In the genomic region with DNA sequence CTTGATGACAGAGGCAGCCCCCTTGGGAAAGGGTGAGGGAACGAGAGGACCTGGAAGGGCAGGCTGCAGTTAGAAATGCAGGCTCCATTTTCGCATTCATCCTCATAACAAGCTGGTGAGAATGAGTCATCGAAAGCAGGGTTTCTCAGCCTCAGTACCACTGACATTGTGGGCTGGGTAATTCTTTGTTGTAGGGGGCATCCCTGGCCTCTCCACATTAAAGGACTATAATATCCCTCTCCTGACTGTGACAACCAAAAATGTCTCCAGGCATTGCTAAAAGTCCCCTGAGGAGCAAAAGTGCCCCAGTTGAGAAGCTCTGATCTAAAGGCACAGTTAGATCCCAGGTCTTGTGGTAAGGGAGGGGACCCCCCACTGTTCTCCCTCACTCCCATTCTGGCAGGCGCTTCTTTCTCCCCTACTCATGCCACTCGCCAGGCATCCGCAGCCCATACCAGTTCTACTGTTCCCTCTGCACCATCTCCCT, we compare ENCODE assay signal across 11 cellular contexts. TPM values are rescaled to one million over a fixed set of nuclear protein-coding genes. Genes with fewer than 3 reads are reported as not detected.
DNase-seq lines count a peak whose midpoint lies in the region; ATAC-seq and TF ChIP-seq lines count a peak whose summit lies in the region.
"Had no signal": no experiment of that assay in that cellular context is flagged by ENCODE, and none has a peak within 500 bp of the region (broad histone marks: within the 10 kb centered on the region; RNA-seq: fewer than 3 reads in every experiment).

No MANE protein-coding gene starts in this region.

- peaks cover 3% of the 10 kb centered on the region for H3K27me3 Mint-ChIP-seq in nephron progenitor cell (ENCODE audit: low read depth, poor library complexity)

- peak; percentile 32 for DNase-seq in NCI-H2107 treated with DMSO at 0.1 percent for 48 hours (lab: John Stamatoyannopoulos, UW; ENCODE audit: unreplicated experiment)
- no peak for DNase-seq in NCI-H2107 (lab: John Stamatoyannopoulos, UW)
- peak; percentile 14 for DNase-seq in M059J (ENCODE audit: low read depth)
- no peak for DNase-seq in nephron progenitor cell
- no peak for DNase-seq in OCI-LY7 (ENCODE audit: low spot score)
- DNase-seq in NCI-H446 treated with DMSO at 0.1 percent for 48 hours (lab: John Stamatoyannopoulos, UW): no peak

- no peaks in the 10 kb centered on the region for H3K36me3 Mint-ChIP-seq in nephron progenitor cell (ENCODE audit: low read depth)

- ATAC-seq in GM18907 (IDR thresholded peaks at IDR 0.05; ENCODE audit: unreplicated experiment) (peak; percentile 49), HG02884 (IDR thresholded peaks at IDR 0.05; ENCODE audit: unreplicated experiment) (no peak)
- ATAC-seq: sciatic nerve had no signal

- H2AFZ ChIP-seq in OCI-LY7 (ENCODE audit: low read length): no peak overlapping the region

- H3K4me1 ChIP-seq in OCI-LY7 (ENCODE audit: insufficient read depth, low read length, poor library complexity, severe bottlenecking): peaks cover 20% of the 10 kb centered on the region

- intact Hi-C loops in OCI-LY7 (cut with micrococcal nuclease; ENCODE audit: unreplicated experiment): no loop called here

- no peaks in the 10 kb centered on the region for H3K9me2 ChIP-seq in OCI-LY7 (ENCODE audit: insufficient read depth, low read length)

- no peak overlapping the region for H3K4me2 ChIP-seq in OCI-LY7 (ENCODE audit: low read length)

- peaks cover 25% of the 10 kb centered on the region; the same call in 1 of the 2 replicates for H3K79me2 ChIP-seq in OCI-LY7 (ENCODE audit: insufficient read depth, low read depth, low read length)

- peak overlapping the region; percentile 10 for H3K27ac Mint-ChIP-seq in nephron progenitor cell

- no peak overlapping the region for H3K4me3 Mint-ChIP-seq in nephron progenitor cell

- POLR2A ChIA-PET in OCI-LY7 (lab: Charles Lee): interaction anchor here (0.8 kb wide), 1 partner anchor 13 kb away, joined by 5 read pairs; no protein-coding TSS in a partner anchor

- H3K27ac ChIP-seq in OCI-LY7 (ENCODE audit: low read depth, low read length, poor library complexity, severe bottlenecking): no peak overlapping the region
- H3K27ac ChIP-seq: RWPE1, VCaP had no signal

- no peaks in the 10 kb centered on the region for H3K9me3 ChIP-seq in OCI-LY7 (ENCODE audit: low read length)

- peaks cover 61% of the 10 kb centered on the region for H3K4me1 Mint-ChIP-seq in nephron progenitor cell

- BruUV-seq in OCI-LY7 (replicated peaks; lab: Mats Ljungman, UMichigan): no TSS peak

- TF ChIP-seq CTCF in nephron progenitor cell (IDR thresholded peaks at IDR 0.05) (no peak), OCI-LY7 (conservative IDR thresholded peaks at IDR 0.05; ENCODE audit: low read length) (no peak)

- H3K36me3 ChIP-seq in OCI-LY7 (ENCODE audit: insufficient read depth, low read length): peaks cover 18% of the 10 kb centered on the region; the same call in 1 of the 2 replicates

- H3K4me3 ChIP-seq in OCI-LY7 (ENCODE audit: low read depth, low read length, poor library complexity, severe bottlenecking): no peak overlapping the region

- CTCF ChIA-PET in OCI-LY7 (lab: Charles Lee; ENCODE audit: unreplicated experiment): no interaction called here

- no peaks in the 10 kb centered on the region for H3K9me3 Mint-ChIP-seq in nephron progenitor cell

- H4K20me1 ChIP-seq in OCI-LY7 (ENCODE audit: insufficient read depth, low read length): peaks cover 6% of the 10 kb centered on the region; the same call in 1 of the 2 replicates

RNA-seq across cellular contexts. Expression of gene KCNN3, which starts 20.4 kb away (rescaled TPM):
- 0.37 TPM in 1 of 2 replicates, not detected in the other for total RNA-seq in M059J (2014; rRNA removed; shearing (Covaris generic))
- total RNA-seq in OCI-LY7 (2014; rRNA removed; shearing (Covaris generic)): 11.4 and 14.8 TPM in 2 replicates
- 44.5 and 50.8 TPM in 2 replicates for total RNA-seq in OCI-LY7 (2022)

Comparison
In these comparisons a context has a peak if more than half of its experiments do, and no peak if none do; other contexts are left out.
1. DNase-seq: peak in NCI-H2107 treated with DMSO at 0.1 percent for 48 hours (single experiment) and M059J (single experiment); none in NCI-H2107 (single experiment), nephron progenitor cell (single experiment), OCI-LY7 (single experiment) and NCI-H446 treated with DMSO at 0.1 percent for 48 hours (single experiment).